Comparison of ENCODE assay signal across 8 cellular contexts in the genomic region with DNA sequence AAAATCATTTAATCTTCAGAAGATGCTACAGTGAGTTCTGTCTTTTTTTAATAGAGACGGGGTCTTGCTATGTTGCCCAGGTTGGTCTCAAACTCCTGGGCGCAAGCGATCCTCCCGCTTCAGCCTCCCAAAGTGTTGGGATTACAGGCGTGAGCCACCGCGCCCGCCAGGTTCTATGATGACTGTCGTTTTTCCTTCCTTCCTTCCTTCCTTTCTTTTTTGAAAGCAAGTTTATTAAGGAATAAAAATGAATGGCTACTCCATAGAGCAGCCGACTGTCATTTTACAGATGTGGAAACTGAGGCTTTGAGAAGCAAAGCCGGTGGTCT.
A peak's percentile ranks its signal among the peaks of the same experiment; 100 is the strongest.
DNase-seq lines count a peak whose midpoint lies in the region; ATAC-seq and TF ChIP-seq lines count a peak whose summit lies in the region.

No MANE protein-coding gene starts in this region.

- peaks cover 16% of the 10 kb centered on the region for H3K79me2 ChIP-seq in Loucy (ENCODE audit: insufficient read depth, low read length)

- peak overlapping the region; percentile 83 for H3K9ac ChIP-seq in Loucy (ENCODE audit: low read depth, low read length, poor library complexity, severe bottlenecking)

- no peaks in the 10 kb centered on the region for H3K36me3 Mint-ChIP-seq in dendritic cell treated with granulocyte-macrophage colony-stimulating factor and Interleukin-4, amounts not matched to agents 40 ng/mL and 50 ng/mL, for 4 days (ENCODE audit: low read depth)

- TF ChIP-seq CTCF in C4-2B (conservative IDR thresholded peaks at IDR 0.05) (peak; percentile 68; the same call in 1 of the 2 replicates), Loucy (conservative IDR thresholded peaks at IDR 0.05; ENCODE audit: low read length) (no peak; the same call in 1 of the 2 replicates), neutrophil (IDR thresholded peaks at IDR 0.05) (no peak)

- no peak overlapping the region for H3K27ac Mint-ChIP-seq in dendritic cell treated with granulocyte-macrophage colony-stimulating factor and Interleukin-4, amounts not matched to agents 40 ng/mL and 50 ng/mL, for 4 days

- peak overlapping the region; percentile 84 for H3K4me2 ChIP-seq in Loucy (ENCODE audit: low read depth, low read length, poor library complexity, severe bottlenecking)

- peaks cover 9% of the 10 kb centered on the region for H4K20me1 ChIP-seq in Loucy (ENCODE audit: insufficient read depth, low read length, poor library complexity, severe bottlenecking)

- peak overlapping the region; percentile 91 for H3K4me3 ChIP-seq in Loucy (ENCODE audit: low read length, poor library complexity, severe bottlenecking)
- H3K4me3 ChIP-seq in neutrophil (ENCODE audit: low read depth in 1 of 2, low read length in 1 of 2), result peak overlapping the region; percentile 35 to 54

- intact Hi-C loops in dendritic cell treated with granulocyte-macrophage colony-stimulating factor and Interleukin-4, amounts not matched to agents 40 ng/mL and 50 ng/mL, for 4 days (cut with micrococcal nuclease), result no loop called here

- no peak for DNase-seq in stimulated activated CD4-positive, alpha-beta T cell treated with anti-CD3 and anti-CD28 coated beads, Interleukin-2, amount 100 ng/mL, for 24 hours
- DNase-seq in medulla oblongata (ENCODE audit: extremely low spot score) (no peak), NAMALWA (ENCODE audit: low spot score) (no peak)

- H3F3A ChIP-seq in Loucy (ENCODE audit: low read depth), result no peaks in the 10 kb centered on the region

- no peaks in the 10 kb centered on the region for H3K36me3 ChIP-seq in Loucy (ENCODE audit: insufficient read depth, low read length)
- H3K36me3 ChIP-seq in neutrophil, result no peaks in the 10 kb centered on the region

- no peaks in the 10 kb centered on the region for H3K27me3 ChIP-seq in Loucy (ENCODE audit: insufficient read depth, low read length, poor library complexity, severe bottlenecking)
- peaks cover 48% of the 10 kb centered on the region for H3K27me3 ChIP-seq in neutrophil

- peaks cover 30% of the 10 kb centered on the region for H3K4me1 Mint-ChIP-seq in dendritic cell treated with granulocyte-macrophage colony-stimulating factor and Interleukin-4, amounts not matched to agents 40 ng/mL and 50 ng/mL, for 4 days (ENCODE audit: low read depth)

- peak overlapping the region; percentile 83 for H2AFZ ChIP-seq in Loucy (ENCODE audit: low read length)

- no peak for ATAC-seq in GM21619 (IDR thresholded peaks at IDR 0.05; ENCODE audit: unreplicated experiment)

- H3K4me3 Mint-ChIP-seq in dendritic cell treated with granulocyte-macrophage colony-stimulating factor and Interleukin-4, amounts not matched to agents 40 ng/mL and 50 ng/mL, for 4 days, result peak overlapping the region; percentile 13

- peaks cover 20% of the 10 kb centered on the region for H3K4me1 ChIP-seq in Loucy (ENCODE audit: insufficient read depth, low read length, poor library complexity, severe bottlenecking)
- H3K4me1 ChIP-seq in neutrophil (ENCODE audit: control insufficient read depth in 1 of 2, insufficient read depth in 1 of 2, low read depth in 1 of 2, low read length in 1 of 2), result peaks cover 29 to 35% of the 10 kb centered on the region in 2 experiments

- H3K9me3 ChIP-seq in Loucy (ENCODE audit: insufficient read depth, low read depth, low read length) (no peaks in the 10 kb centered on the region), neutrophil (no peaks in the 10 kb centered on the region)

- H3K27me3 Mint-ChIP-seq in dendritic cell treated with granulocyte-macrophage colony-stimulating factor and Interleukin-4, amounts not matched to agents 40 ng/mL and 50 ng/mL, for 4 days, result peaks cover 47% of the 10 kb centered on the region

- H3K9me2 ChIP-seq in Loucy (replicated peaks; ENCODE audit: low read depth, low read length), result no peaks in the 10 kb centered on the region

- H3K27ac ChIP-seq in C4-2B, result peak overlapping the region; percentile 95
- H3K27ac ChIP-seq in neutrophil, result no peak overlapping the region

- H3K9me3 Mint-ChIP-seq in dendritic cell treated with granulocyte-macrophage colony-stimulating factor and Interleukin-4, amounts not matched to agents 40 ng/mL and 50 ng/mL, for 4 days, result no peaks in the 10 kb centered on the region
